ENCODE assay signal across 23 cellular contexts in the genomic region with DNA sequence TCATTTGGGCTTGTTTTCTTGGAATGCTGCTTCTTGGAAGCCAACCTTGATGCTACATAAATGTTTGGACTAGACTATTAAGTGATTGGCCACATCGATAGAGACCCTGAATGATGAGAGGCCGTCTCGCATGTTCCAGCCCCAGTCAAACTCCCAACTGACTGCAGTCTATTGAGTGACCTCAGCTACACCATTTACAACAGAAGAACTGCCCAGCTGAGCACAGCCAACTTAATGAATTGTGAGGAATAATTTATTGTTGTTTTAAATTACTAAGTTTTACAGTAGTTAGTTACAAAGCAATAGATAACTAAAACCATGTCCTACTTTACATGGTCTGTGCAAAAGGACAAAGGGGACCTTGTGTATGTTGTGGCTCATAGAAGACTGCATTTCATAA.
DNase-seq lines count a peak whose midpoint lies in the region; ATAC-seq, FAIRE-seq and TF ChIP-seq lines count a peak whose summit lies in the region.
"Had no signal": no experiment of that assay in that cellular context is flagged by ENCODE, and none has a peak within 500 bp of the region (broad histone marks: within the 10 kb centered on the region; RNA-seq: fewer than 3 reads in every experiment).

No MANE protein-coding gene starts in this region.

- H2BK12ac ChIP-seq in mesenchymal stem cell (ENCODE audit: low read length in 2 of 2), result no peak overlapping the region

- H2AFZ ChIP-seq in HepG2 (ENCODE audit: low read length), result no peak overlapping the region
- peak overlapping the region; percentile 27 for H2AFZ ChIP-seq in mesenchymal stem cell (ENCODE audit: low read depth, low read length)

- no peak overlapping the region for H3K14ac ChIP-seq in mesenchymal stem cell (ENCODE audit: low read length in 2 of 2)

- no peaks in the 10 kb centered on the region for H3K4me1 ChIP-seq in HepG2 (ENCODE audit: insufficient read depth, low read length)
- H3K4me1 ChIP-seq in right lobe of liver, result no peaks in the 10 kb centered on the region
- H3K4me1 ChIP-seq in HEK293 (ENCODE audit: control insufficient read depth, insufficient read depth, low read length), result no peaks in the 10 kb centered on the region
- H3K4me1 ChIP-seq in mesenchymal stem cell (ENCODE audit: control insufficient read depth, insufficient read depth, low read depth, low read length), result peaks cover 5% of the 10 kb centered on the region
- H3K4me1 ChIP-seq in breast epithelium, result peaks cover 0 to 5% of the 10 kb centered on the region in 2 donors
- H3K4me1 ChIP-seq: BLaER1 treated with 17β-estradiol and CSF1 and Interleukin-3, amounts not matched to agents 10 nM and 100 nM; Caco-2 had no signal

- no peak overlapping the region for H3K23ac ChIP-seq in mesenchymal stem cell (ENCODE audit: low read length in 2 of 2)

- no peak overlapping the region for H3K27ac ChIP-seq in HepG2 (ENCODE audit: extremely low read length, insufficient read depth, low read length)
- no peak overlapping the region for H3K27ac ChIP-seq in right lobe of liver
- H3K27ac ChIP-seq in HEK293 (ENCODE audit: extremely low read depth, low read depth, low read length), result no peak overlapping the region
- H3K27ac ChIP-seq in mesenchymal stem cell (ENCODE audit: low read length, poor library complexity, severe bottlenecking), result no peak overlapping the region
- H3K27ac ChIP-seq in breast epithelium, result no peak overlapping the region
- H3K27ac ChIP-seq: BLaER1 treated with 17β-estradiol and CSF1 and Interleukin-3, amounts not matched to agents 10 nM and 100 nM; C4-2B had no signal

- POLR2A ChIA-PET in HepG2 (lab: Yijun Ruan, JAX) (no interaction called here), HEK293 (lab: Yijun Ruan, JAX) (no interaction called here)

- intact Hi-C loops in HepG2 (cut with micrococcal nuclease; ENCODE audit: unreplicated experiment) (no loop called here), right lobe of liver (cut with DNase I) (no loop called here), breast epithelium (cut with DNase I; ENCODE audit: low total_unique reads) (no loop called here)

- no peaks in the 10 kb centered on the region for H3K79me2 ChIP-seq in HepG2 (ENCODE audit: insufficient read depth, low read length)

- no peak overlapping the region for H2BK5ac ChIP-seq in mesenchymal stem cell (ENCODE audit: low read depth, low read length, poor library complexity, severe bottlenecking)

- no peaks in the 10 kb centered on the region for H3K27me3 ChIP-seq in HepG2 (ENCODE audit: control insufficient read depth in 1 of 2, insufficient read depth in 2 of 2, low read length in 2 of 2)
- H3K27me3 ChIP-seq in right lobe of liver, result no peaks in the 10 kb centered on the region
- no peaks in the 10 kb centered on the region for H3K27me3 ChIP-seq in mesenchymal stem cell (ENCODE audit: control insufficient read depth in 1 of 2, insufficient read depth in 1 of 2, low read length in 2 of 2)
- H3K27me3 ChIP-seq in breast epithelium, result no peaks in the 10 kb centered on the region
- H3K27me3 ChIP-seq: BLaER1 treated with 17β-estradiol and CSF1 and Interleukin-3, amounts not matched to agents 10 nM and 100 nM had no signal

- no peak overlapping the region for H4K91ac ChIP-seq in mesenchymal stem cell (ENCODE audit: low read length)

- ATAC-seq in HepG2 (no peak), right lobe of liver (no peak)
- ATAC-seq: CD8-positive, alpha-beta T cell had no signal

- DNase-seq in HepG2 (ENCODE audit: low spot score) (no peak), right lobe of liver (no peak), mesenchymal stem cell (no peak), breast epithelium (ENCODE audit: low spot score in 2 of 2) (no peak), dedifferentiated amniotic fluid mesenchymal stem cell (ENCODE audit: extremely low spot score) (no peak), AG08396 (ENCODE audit: low spot score) (no peak)
- DNase-seq: 8988T; ACHN; AML-193; Caco-2; Calu3; CD4-positive, alpha-beta T cell; CD8-positive, alpha-beta T cell; DMS79 treated with DMSO at 0.1 percent for 48 hours; GF-D8 had no signal

- TF ChIP-seq POLR2A in HepG2 (IDR thresholded peaks at IDR 0.05; ENCODE audit: insufficient read depth in 1 of 2, low read depth in 2 of 2, low read length in 2 of 2) (no peak), right lobe of liver (IDR thresholded peaks at IDR 0.05) (no peak), breast epithelium (IDR thresholded peaks at IDR 0.05) (no peak)

- CTCF ChIA-PET in HepG2 (lab: Yijun Ruan, JAX; ENCODE audit: low intra/inter-chr PET ratio, low total read pairs), result no interaction called here
- CTCF ChIA-PET in HEK293 (lab: Yijun Ruan, JAX), result no interaction called here

- 0% methylated on average over 3 of the region's 3 CpGs for WGBS in HepG2 (ENCODE audit: low lambda C conversion rate)
- 45% methylated on average over 3 of the region's 3 CpGs for WGBS in right lobe of liver (ENCODE audit: insufficient coverage, low coverage, low lambda C conversion rate, missing lambda C conversion rate)
- WGBS in mesenchymal stem cell, result 100% methylated on average over 3 of the region's 3 CpGs

- no peaks in the 10 kb centered on the region for H4K20me1 ChIP-seq in HepG2 (ENCODE audit: insufficient read depth, low read length)
- H4K20me1 ChIP-seq: BLaER1 treated with 17β-estradiol and CSF1 and Interleukin-3, amounts not matched to agents 10 nM and 100 nM had no signal

- no peak for TF ChIP-seq CTCF in HepG2 (CRISPR knock-in tag; IDR thresholded peaks at IDR 0.05)
- TF ChIP-seq CTCF in right lobe of liver (IDR thresholded peaks at IDR 0.05), result no peak
- no peak for TF ChIP-seq CTCF in HEK293 (tag by site-specific recombination; IDR thresholded peaks at IDR 0.05)
- TF ChIP-seq CTCF in breast epithelium (IDR thresholded peaks at IDR 0.05), result no peak

- H3K36me3 ChIP-seq in HepG2 (replicated peaks in 1 of 2; ENCODE audit: control insufficient read depth in 1 of 2, insufficient read depth in 2 of 2, low read length in 2 of 2), result no peaks in the 10 kb centered on the region
- no peaks in the 10 kb centered on the region for H3K36me3 ChIP-seq in right lobe of liver
- no peaks in the 10 kb centered on the region for H3K36me3 ChIP-seq in HEK293 (ENCODE audit: control insufficient read depth in 2 of 2, insufficient read depth in 1 of 2, low read length in 2 of 2)
- H3K36me3 ChIP-seq in mesenchymal stem cell (ENCODE audit: control insufficient read depth in 1 of 2, insufficient read depth in 2 of 2, low read depth in 1 of 2, low read length in 2 of 2), result peaks cover 0 to 3% of the 10 kb centered on the region in 2 experiments
- no peaks in the 10 kb centered on the region for H3K36me3 ChIP-seq in breast epithelium
- H3K36me3 ChIP-seq: BLaER1 treated with 17β-estradiol and CSF1 and Interleukin-3, amounts not matched to agents 10 nM and 100 nM had no signal

- H3K18ac ChIP-seq in mesenchymal stem cell (ENCODE audit: low read depth in 1 of 2, low read length in 2 of 2), result no peak overlapping the region

- H2AK5ac ChIP-seq in mesenchymal stem cell (ENCODE audit: low read length, severe bottlenecking), result no peak overlapping the region

- in situ Hi-C loops in HepG2 (cut with HindIII; ENCODE audit: extremely low pct_ligation_motif_present, low pct_unique_long_range_greater_than_20kb), result no loop called here

- peaks cover 25% of the 10 kb centered on the region for H3K79me1 ChIP-seq in mesenchymal stem cell (replicated peaks; ENCODE audit: low read length, poor library complexity, severe bottlenecking)

- no peak overlapping the region for H4K8ac ChIP-seq in mesenchymal stem cell (ENCODE audit: low read length)

- no peak overlapping the region for H3K9ac ChIP-seq in HepG2 (ENCODE audit: insufficient read depth, low read depth, low read length)
- H3K9ac ChIP-seq in mesenchymal stem cell (ENCODE audit: low read length), result no peak overlapping the region
- H3K9ac ChIP-seq: BLaER1 treated with 17β-estradiol and CSF1 and Interleukin-3, amounts not matched to agents 10 nM and 100 nM had no signal

- no TSS peak for BruUV-seq in HepG2 (replicated peaks; lab: Mats Ljungman, UMichigan)

- no peak overlapping the region for H3K4me2 ChIP-seq in HepG2 (ENCODE audit: low read depth, low read length)
- H3K4me2 ChIP-seq in mesenchymal stem cell (ENCODE audit: low read length, poor library complexity, severe bottlenecking), result no peak overlapping the region
- H3K4me2 ChIP-seq: BLaER1 treated with 17β-estradiol and CSF1 and Interleukin-3, amounts not matched to agents 10 nM and 100 nM had no signal

- H3K4me3 ChIP-seq in HepG2 (replicated peaks in 1 of 3; ENCODE audit: insufficient read depth in 1 of 3, low read depth in 2 of 3, low read length in 3 of 3), result no peak overlapping the region
- H3K4me3 ChIP-seq in right lobe of liver, result no peak overlapping the region
- H3K4me3 ChIP-seq in HEK293 (ENCODE audit: low read depth, low read length), result no peak overlapping the region
- peak overlapping the region in 1 of 2 experiments; percentile 29 for H3K4me3 ChIP-seq in mesenchymal stem cell (ENCODE audit: insufficient read depth in 1 of 2, low read depth in 1 of 2, low read length in 2 of 2)
- no peak overlapping the region for H3K4me3 ChIP-seq in breast epithelium
- H3K4me3 ChIP-seq: BLaER1 treated with 17β-estradiol and CSF1 and Interleukin-3, amounts not matched to agents 10 nM and 100 nM had no signal

- no peak overlapping the region for H2BK120ac ChIP-seq in mesenchymal stem cell (ENCODE audit: low read depth, low read length)

- no peak for FAIRE-seq in HepG2 (lab: Jason Lieb, UNC)
- FAIRE-seq: A204.1, D721Med, G401.6, GM12891, GM19239 had no signal

- no peak overlapping the region for H2BK15ac ChIP-seq in mesenchymal stem cell (ENCODE audit: low read depth, poor library complexity, severe bottlenecking)

- no peak overlapping the region for H3K4ac ChIP-seq in mesenchymal stem cell (ENCODE audit: low read depth in 1 of 2, low read length in 2 of 2)

- H3K9me3 ChIP-seq in HepG2 (ENCODE audit: low read length) (peaks cover 10% of the 10 kb centered on the region), right lobe of liver (no peaks in the 10 kb centered on the region), HEK293 (ENCODE audit: control insufficient read depth, insufficient read depth, low read depth, low read length) (no peaks in the 10 kb centered on the region), mesenchymal stem cell (ENCODE audit: control insufficient read depth, low read length) (peaks cover 24% of the 10 kb centered on the region), breast epithelium (peaks cover 8 to 14% of the 10 kb centered on the region in 2 donors)

- TF ChIP-seq EP300 in HepG2 (IDR thresholded peaks at IDR 0.05; ENCODE audit: low read depth in 2 of 2, low read length in 2 of 2) (no peak), HepG2 (CRISPR knock-in tag; IDR thresholded peaks at IDR 0.05; ENCODE audit: borderline replicate concordance) (no peak)

- TF ChIP-seq RAD21 in HepG2 (CRISPR knock-in tag; IDR thresholded peaks at IDR 0.05), result no peak

TF ChIP-seq in HepG2, 621 proteins besides CTCF, POLR2A, EP300 and RAD21:
- TF ChIP-seq ELF3 (CRISPR knock-in tag; IDR thresholded peaks at IDR 0.05) (no peak), ZNF331 (CRISPR knock-in tag; IDR thresholded peaks at IDR 0.05) (peak; percentile 99)

TF ChIP-seq in HEK293, 187 proteins besides CTCF, POLR2A, EP300 and RAD21:
- no peak for TF ChIP-seq ZNF341 (tag by site-specific recombination; IDR thresholded peaks at IDR 0.05; ENCODE audit: low read depth)
- no peak for TF ChIP-seq ZNF404 (tag by site-specific recombination; IDR thresholded peaks at IDR 0.05)
- TF ChIP-seq SETDB1 (IDR thresholded peaks at IDR 0.05; ENCODE audit: insufficient read length, low read length), result peak; percentile 43
